ENCODE assay signal across 9 cellular contexts in the genomic region with DNA sequence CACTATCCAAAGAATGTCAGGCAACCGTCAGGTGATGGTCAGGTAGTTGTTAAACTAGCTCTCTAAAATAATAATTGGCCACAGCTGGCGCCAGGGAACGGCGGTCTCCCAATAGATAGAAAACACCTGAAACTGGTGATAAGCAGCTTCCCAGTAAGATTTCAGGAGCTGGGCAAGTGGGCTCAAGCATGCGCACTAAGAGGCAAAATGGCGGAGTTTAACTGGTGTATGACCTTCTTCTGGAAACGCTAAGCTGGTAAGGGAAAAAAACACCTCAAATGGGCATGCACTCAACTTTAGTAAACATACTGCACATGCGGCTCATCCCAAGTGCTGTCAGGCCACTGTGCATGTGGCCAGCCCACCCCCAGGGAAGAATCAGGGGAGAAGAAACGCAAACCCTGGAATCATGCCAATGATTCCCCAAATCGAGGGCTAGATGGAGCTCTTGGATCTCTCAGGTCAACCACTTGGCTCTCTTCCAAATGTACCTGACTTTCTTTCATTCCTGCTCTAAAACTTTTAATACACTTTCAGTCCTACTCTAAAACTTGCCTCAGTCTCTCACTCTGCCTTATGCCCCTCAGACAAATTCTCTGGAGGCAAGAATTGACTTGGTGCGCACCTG.
DNase-seq lines count a peak whose midpoint lies in the region; ATAC-seq and TF ChIP-seq lines count a peak whose summit lies in the region.
"Had no signal": no experiment of that assay in that cellular context is flagged by ENCODE, and none has a peak within 500 bp of the region (broad histone marks: within the 10 kb centered on the region; RNA-seq: fewer than 3 reads in every experiment).

No MANE protein-coding gene starts in this region.

- H3K4me3 Mint-ChIP-seq in H9 (no peak overlapping the region), neural progenitor cell (no peak overlapping the region)
- H3K4me3 Mint-ChIP-seq in naive thymus-derived CD4-positive, alpha-beta T cell, result no peak overlapping the region

- no peak for ATAC-seq in HG03378 (IDR thresholded peaks at IDR 0.05; ENCODE audit: unreplicated experiment)
- ATAC-seq in naive thymus-derived CD4-positive, alpha-beta T cell, result no peak

- H3K36me3 Mint-ChIP-seq in H9 (ENCODE audit: insufficient read depth in 1 of 3, low read depth in 3 of 3), result no peaks in the 10 kb centered on the region
- H3K36me3 Mint-ChIP-seq in neural progenitor cell, result no peaks in the 10 kb centered on the region
- H3K36me3 Mint-ChIP-seq in naive thymus-derived CD4-positive, alpha-beta T cell, result no peaks in the 10 kb centered on the region

- H3K27me3 ChIP-seq in H9 (ENCODE audit: insufficient read depth, low read length) (no peaks in the 10 kb centered on the region), colonic mucosa (no peaks in the 10 kb centered on the region), neural progenitor cell (no peaks in the 10 kb centered on the region)
- no peaks in the 10 kb centered on the region for H3K27me3 ChIP-seq in naive thymus-derived CD4-positive, alpha-beta T cell (ENCODE audit: control insufficient read depth in 2 of 2, insufficient read depth in 2 of 2, low read length in 2 of 2)

- H3K79me1 ChIP-seq in H9 (ENCODE audit: insufficient read depth, low read depth, low read length, poor library complexity, severe bottlenecking), result no peaks in the 10 kb centered on the region

- H3K56ac ChIP-seq in H9 (ENCODE audit: insufficient read length, low read depth, low read length), result no peak overlapping the region

- H3K9ac ChIP-seq in H9 (ENCODE audit: extremely low read depth, insufficient read length, low read length) (no peak overlapping the region), colonic mucosa (ENCODE audit: low read depth in 2 of 2, low read length in 2 of 2) (no peak overlapping the region), neural progenitor cell (no peak overlapping the region)

- no peak overlapping the region for H2BK5ac ChIP-seq in H9 (ENCODE audit: insufficient read length, low read length)

- H2AK5ac ChIP-seq in H9 (ENCODE audit: insufficient read length, low read length), result no peak overlapping the region

- no peak overlapping the region for H3K23ac ChIP-seq in H9 (ENCODE audit: insufficient read length, low read depth, low read length)

- H2BK15ac ChIP-seq in H9 (ENCODE audit: low read depth, low read length), result no peak overlapping the region

- H3K36me3 ChIP-seq in colonic mucosa (no peaks in the 10 kb centered on the region), neural progenitor cell (no peaks in the 10 kb centered on the region)
- H3K36me3 ChIP-seq in naive thymus-derived CD4-positive, alpha-beta T cell (ENCODE audit: control insufficient read depth in 2 of 3, insufficient read depth in 3 of 3, low read length in 3 of 3), result no peaks in the 10 kb centered on the region

- no peak overlapping the region for H3K4me3 ChIP-seq in colonic mucosa
- no peak overlapping the region for H3K4me3 ChIP-seq in neural progenitor cell
- no peak overlapping the region for H3K4me3 ChIP-seq in naive thymus-derived CD4-positive, alpha-beta T cell (ENCODE audit: low read length)

- no peak overlapping the region for H4K5ac ChIP-seq in H9 (ENCODE audit: insufficient read length, low read depth, low read length)

- H3K23me2 ChIP-seq in H9 (ENCODE audit: insufficient read length, low read depth, low read length, poor library complexity, severe bottlenecking), result no peaks in the 10 kb centered on the region

- H2BK20ac ChIP-seq in H9 (ENCODE audit: low read depth, low read length, poor library complexity, severe bottlenecking), result no peak overlapping the region

- no peaks in the 10 kb centered on the region for H3K79me2 ChIP-seq in H9 (ENCODE audit: insufficient read depth, low read length)
- H3K79me2 ChIP-seq in neural progenitor cell (ENCODE audit: low read depth), result no peaks in the 10 kb centered on the region

- H3K27ac ChIP-seq in H9 (ENCODE audit: insufficient read length, low read depth, low read length) (no peak overlapping the region), colonic mucosa (no peak overlapping the region), neural progenitor cell (no peak overlapping the region)
- H3K27ac ChIP-seq in naive thymus-derived CD4-positive, alpha-beta T cell (ENCODE audit: low read depth, low read length), result no peak overlapping the region

- no peak overlapping the region for H3K18ac ChIP-seq in H9 (ENCODE audit: insufficient read length, low read depth, low read length)

- H4K91ac ChIP-seq in H9 (ENCODE audit: insufficient read length, low read depth, low read length), result no peak overlapping the region

- no peak overlapping the region for H3T11ph ChIP-seq in H9 (ENCODE audit: low read length)

- no peak overlapping the region for H3K14ac ChIP-seq in H9 (ENCODE audit: insufficient read depth, low read length)

- H2AFZ ChIP-seq in H9 (ENCODE audit: low read length) (no peak overlapping the region), neural progenitor cell (replicated peaks) (no peak overlapping the region)

- H3K4ac ChIP-seq in H9 (ENCODE audit: low read depth, low read length), result no peak overlapping the region

- H3K4me1 ChIP-seq in H9 (ENCODE audit: insufficient read depth, low read length) (no peaks in the 10 kb centered on the region), colonic mucosa (no peaks in the 10 kb centered on the region), neural progenitor cell (peaks cover 7% of the 10 kb centered on the region)
- H3K4me1 ChIP-seq in naive thymus-derived CD4-positive, alpha-beta T cell (ENCODE audit: control insufficient read depth in 2 of 2, insufficient read depth in 2 of 2, low read length in 2 of 2), result no peaks in the 10 kb centered on the region

- H4K8ac ChIP-seq in H9 (replicated peaks; ENCODE audit: insufficient read length, low read depth, low read length), result no peak overlapping the region

- H2BK120ac ChIP-seq in H9 (ENCODE audit: low read depth, low read length, poor library complexity, severe bottlenecking), result no peak overlapping the region

- no peak overlapping the region for H2BK12ac ChIP-seq in H9 (ENCODE audit: insufficient read length, low read depth, low read length)

- no CpG with 5 or more reads among the region's 11 CpGs for WGBS in H9 (ENCODE audit: extremely low coverage, insufficient read length, low lambda C conversion rate)

- intact Hi-C loops in colonic mucosa (cut with DNase I), result loop anchor here (10.0 kb wide), 2 partner anchors 135 to 485 kb away; no protein-coding TSS in a partner anchor
- intact Hi-C loops in naive thymus-derived CD4-positive, alpha-beta T cell (cut with micrococcal nuclease), result no loop called here

- H3K27me3 Mint-ChIP-seq in H9 (ENCODE audit: low read depth), result peaks cover 7% of the 10 kb centered on the region
- peaks cover 5% of the 10 kb centered on the region for H3K27me3 Mint-ChIP-seq in neural progenitor cell (ENCODE audit: insufficient read depth, low read depth)
- H3K27me3 Mint-ChIP-seq in naive thymus-derived CD4-positive, alpha-beta T cell, result peaks cover 6 to 17% (median 14%) of the 10 kb centered on the region in 5 donors

- no peaks in the 10 kb centered on the region for H3K9me3 ChIP-seq in H9 (ENCODE audit: control insufficient read depth, low read depth, low read length)
- H3K9me3 ChIP-seq in colonic mucosa, result no peaks in the 10 kb centered on the region
- H3K9me3 ChIP-seq in neural progenitor cell (ENCODE audit: low read depth), result no peaks in the 10 kb centered on the region
- no peaks in the 10 kb centered on the region for H3K9me3 ChIP-seq in naive thymus-derived CD4-positive, alpha-beta T cell (ENCODE audit: control insufficient read depth in 2 of 3, low read length in 3 of 3)

- peak; percentile 64 for TF ChIP-seq CTCF in H9 (conservative IDR thresholded peaks at IDR 0.05)
- TF ChIP-seq CTCF in colonic mucosa (IDR thresholded peaks at IDR 0.05), result peak; percentile 27
- peak; percentile 51 for TF ChIP-seq CTCF in neural progenitor cell (IDR thresholded peaks at IDR 0.05)

- H3K9me3 Mint-ChIP-seq in H9, result no peaks in the 10 kb centered on the region
- H3K9me3 Mint-ChIP-seq in neural progenitor cell, result no peaks in the 10 kb centered on the region
- no peaks in the 10 kb centered on the region for H3K9me3 Mint-ChIP-seq in naive thymus-derived CD4-positive, alpha-beta T cell

- H3K4me2 ChIP-seq in H9 (ENCODE audit: insufficient read depth, insufficient read length, low read length) (no peak overlapping the region), neural progenitor cell (no peak overlapping the region)

- H4K20me1 ChIP-seq in H9 (ENCODE audit: control insufficient read depth, insufficient read depth, insufficient read length) (no peaks in the 10 kb centered on the region), neural progenitor cell (ENCODE audit: low read depth) (no peaks in the 10 kb centered on the region)

- H3K27ac Mint-ChIP-seq in H9 (peak overlapping the region in 1 of 3 experiments; percentile 75; a peak in 2 of 7 replicates), neural progenitor cell (no peak overlapping the region)
- no peak overlapping the region for H3K27ac Mint-ChIP-seq in naive thymus-derived CD4-positive, alpha-beta T cell

- CTCF ChIA-PET in naive thymus-derived CD4-positive, alpha-beta T cell (lab: Charles Lee), result no interaction called here

- no peaks in the 10 kb centered on the region for H3F3A ChIP-seq in neural progenitor cell (ENCODE audit: low read depth)

- H3K4me1 Mint-ChIP-seq in H9, result peaks cover 2% of the 10 kb centered on the region in 2 experiments; a peak in 2 of 4 replicates
- H3K4me1 Mint-ChIP-seq in neural progenitor cell, result peaks cover 17% of the 10 kb centered on the region
- peaks cover 0 to 3% (median 0%) of the 10 kb centered on the region in 7 donors for H3K4me1 Mint-ChIP-seq in naive thymus-derived CD4-positive, alpha-beta T cell

- DNase-seq in H9, result peak; percentile 30
- DNase-seq in NCI-H524 (lab: John Stamatoyannopoulos, UW), result peak; percentile 79 to 89
- no peak for DNase-seq in colonic mucosa
- DNase-seq in neural progenitor cell (ENCODE audit: low spot score), result peak; percentile 48
- DNase-seq in COLO829 (ENCODE audit: low spot score), result no peak
- DNase-seq in AG08396 (ENCODE audit: low spot score), result no peak
- DNase-seq in naive thymus-derived CD4-positive, alpha-beta T cell, result no peak
- DNase-seq: T-helper 1 cell had no signal

- POLR2A ChIA-PET in naive thymus-derived CD4-positive, alpha-beta T cell (lab: Charles Lee), result no interaction called here

Comparison
In these comparisons a context has a peak if more than half of its experiments do, and no peak if none do; other contexts are left out.
1. DNase-seq: peak in H9 (single experiment), NCI-H524 (2 of 2) and neural progenitor cell (single experiment); none in colonic mucosa (single experiment), COLO829 (single experiment), AG08396 (single experiment) and naive thymus-derived CD4-positive, alpha-beta T cell (0 of 9).
2. Peak in every context shown above with its lines, with median percentiles within 50 percentile points of each other: CTCF ChIP-seq.